ENCODE assay signal across 8 cellular contexts in the genomic region with DNA sequence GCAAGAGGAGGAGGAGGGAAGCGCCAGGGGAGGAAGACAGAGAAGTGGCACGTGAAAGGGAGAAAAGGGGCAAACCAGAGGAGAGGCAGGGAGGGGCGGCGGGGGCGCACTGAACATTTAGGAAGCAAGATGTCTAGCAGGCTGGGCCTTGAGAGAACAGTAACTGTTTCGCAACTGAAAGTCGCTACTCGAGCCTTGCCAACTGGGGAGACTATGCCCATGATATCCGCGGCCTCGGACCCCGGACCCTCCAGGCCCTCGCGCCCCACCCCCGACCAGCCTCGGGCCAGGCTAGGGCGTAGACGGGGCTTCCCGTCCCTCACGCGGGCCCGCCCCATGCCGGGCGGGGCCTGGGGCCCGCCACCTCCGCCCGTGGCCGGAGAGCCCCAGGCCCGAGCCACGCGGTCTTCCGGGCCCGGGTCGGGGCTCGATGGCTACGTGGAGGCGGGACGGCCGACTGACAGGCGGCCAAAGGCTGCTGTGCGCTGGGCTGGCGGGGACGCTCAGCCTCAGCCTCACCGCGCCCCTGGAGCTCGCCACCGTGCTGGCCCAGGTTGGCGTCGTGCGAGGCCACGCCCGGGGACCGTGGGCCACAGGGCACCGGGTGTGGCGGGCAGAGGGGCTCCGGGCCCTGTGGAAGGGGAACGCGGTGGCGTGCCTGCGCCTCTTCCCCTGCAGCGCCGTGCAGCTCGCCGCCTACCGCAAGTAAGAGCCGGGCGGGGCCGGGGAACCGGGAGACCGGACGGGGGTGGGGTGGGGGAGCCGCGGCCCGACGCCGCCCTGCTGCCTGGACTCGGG. TPM values are rescaled to one million over a fixed set of nuclear protein-coding genes. Genes with fewer than 3 reads are reported as not detected.
A peak's percentile ranks its signal among the peaks of the same experiment; 100 is the strongest.
DNase-seq lines count a peak whose midpoint lies in the region; ATAC-seq and TF ChIP-seq lines count a peak whose summit lies in the region.

A gene (plus strand): TSS at position 363 of the 798 bp plus-strand sequence. CDS start 68 bp downstream, at position 431.

- ATAC-seq in GM19463 (IDR thresholded peaks at IDR 0.05; ENCODE audit: unreplicated experiment) (peak; percentile 91), HG03521 (IDR thresholded peaks at IDR 0.05; ENCODE audit: unreplicated experiment) (peak; percentile 90), left lobe of liver (peak; percentile 94)

- H3K9me3 Mint-ChIP-seq in Calu3 (ENCODE audit: low read depth, unreplicated experiment) (no peaks in the 10 kb centered on the region), chondrocyte (ENCODE audit: low read depth) (no peaks in the 10 kb centered on the region)

- DNase-seq in Calu3 = peak; percentile 33
- DNase-seq in chondrocyte (ENCODE audit: low spot score) = peak; percentile 87
- DNase-seq in left lobe of liver (ENCODE audit: low spot score) = peak; percentile 59
- DNase-seq in stimulated activated CD4-positive, alpha-beta T cell treated with anti-CD3 and anti-CD28 coated beads, Interleukin-4, amount 100 ng/mL, for 48 hours (ENCODE audit: low read depth in 2 of 2) = peak; percentile 4 to 19
- DNase-seq in NCI-H1105 (lab: John Stamatoyannopoulos, UW) = no peak

- CTCF ChIA-PET in Calu3 (lab: Charles Lee) = interaction anchor here (0.6 to 0.8 kb wide), 4 partner anchors 11 to 384 kb away, joined by 3 to 5 read pairs (median 4); no protein-coding TSS in a partner anchor

- peak within 1 kb of the TSS; percentile 60 for H3K27ac ChIP-seq in VCaP

- H3K27ac Mint-ChIP-seq in Calu3 (ENCODE audit: unreplicated experiment) (peak within 1 kb of the TSS; percentile 89), chondrocyte (ENCODE audit: unreplicated experiment) (peak within 1 kb of the TSS; percentile 91)

- H3K36me3 Mint-ChIP-seq in Calu3 (ENCODE audit: insufficient read depth, unreplicated experiment) = peaks cover 6% of the 10 kb centered on the region
- no peaks in the 10 kb centered on the region for H3K36me3 Mint-ChIP-seq in chondrocyte (ENCODE audit: low read depth)

- H3K4me1 Mint-ChIP-seq in Calu3 (ENCODE audit: low read depth, unreplicated experiment) (peaks cover 12% of the 10 kb centered on the region), chondrocyte (ENCODE audit: low read depth) (peaks cover 26% of the 10 kb centered on the region)

- H3K4me3 Mint-ChIP-seq in Calu3 (ENCODE audit: low read depth, unreplicated experiment) = peak within 1 kb of the TSS; percentile 78
- peak within 1 kb of the TSS; percentile 82 for H3K4me3 Mint-ChIP-seq in chondrocyte (ENCODE audit: unreplicated experiment)

- TF ChIP-seq CTCF in Calu3 (IDR thresholded peaks at IDR 0.05; ENCODE audit: unreplicated experiment) = no peak
- no peak for TF ChIP-seq CTCF in VCaP (conservative IDR thresholded peaks at IDR 0.05)
- TF ChIP-seq CTCF in chondrocyte (IDR thresholded peaks at IDR 0.05) = no peak

- BruUV-seq in Calu3 (replicated peaks; lab: Mats Ljungman, UMichigan) = no TSS peak

- H3K27me3 Mint-ChIP-seq in Calu3 (ENCODE audit: unreplicated experiment) (no peaks in the 10 kb centered on the region), chondrocyte (ENCODE audit: low read depth) (no peaks in the 10 kb centered on the region)

- intact Hi-C loops in Calu3 (cut with micrococcal nuclease; ENCODE audit: unreplicated experiment) = no loop called here

RNA-seq across cellular contexts. Expression of the gene that starts here (rescaled TPM):
- total RNA-seq in Calu3 (2022) (14.3 and 15.5 TPM in 2 replicates), chondrocyte (13.2 to 17.2 TPM (median 16.1 TPM) in 3 replicates), left lobe of liver (7.3 TPM)
